ENCODE assay signal across 1 cellular context in the genomic region with DNA sequence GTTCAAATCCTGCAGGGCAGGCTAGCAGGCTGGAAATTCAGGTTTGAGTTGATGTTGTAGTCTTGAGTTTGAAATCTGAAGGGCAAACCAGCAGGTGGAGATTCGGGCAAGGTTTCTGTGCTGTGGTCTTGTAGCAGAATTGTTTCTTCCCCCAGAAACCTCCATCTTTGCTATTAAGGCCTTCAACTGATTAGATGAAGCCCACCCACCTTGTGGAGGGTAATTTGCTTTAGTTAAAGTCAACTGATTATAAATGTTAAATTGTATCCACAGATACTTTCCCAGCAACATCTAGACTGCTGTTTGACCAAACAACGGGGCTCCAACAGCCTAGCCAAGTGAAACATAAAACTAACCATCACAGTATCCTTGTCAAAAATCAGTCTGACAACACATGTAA.
TF ChIP-seq lines count a peak whose summit lies in the region.

No MANE protein-coding gene starts in this region.

TF ChIP-seq in HEK293, 187 proteins besides CTCF, POLR2A, EP300 and RAD21:
- TF ChIP-seq, protein P1, sequence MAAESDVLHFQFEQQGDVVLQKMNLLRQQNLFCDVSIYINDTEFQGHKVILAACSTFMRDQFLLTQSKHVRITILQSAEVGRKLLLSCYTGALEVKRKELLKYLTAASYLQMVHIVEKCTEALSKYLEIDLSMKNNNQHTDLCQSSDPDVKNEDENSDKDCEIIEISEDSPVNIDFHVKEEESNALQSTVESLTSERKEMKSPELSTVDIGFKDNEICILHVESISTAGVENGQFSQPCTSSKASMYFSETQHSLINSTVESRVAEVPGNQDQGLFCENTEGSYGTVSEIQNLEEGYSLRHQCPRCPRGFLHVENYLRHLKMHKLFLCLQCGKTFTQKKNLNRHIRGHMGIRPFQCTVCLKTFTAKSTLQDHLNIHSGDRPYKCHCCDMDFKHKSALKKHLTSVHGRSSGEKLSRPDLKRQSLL (tag by site-specific recombination; IDR thresholded peaks at IDR 0.05) = no peak
- TF ChIP-seq, protein P2, sequence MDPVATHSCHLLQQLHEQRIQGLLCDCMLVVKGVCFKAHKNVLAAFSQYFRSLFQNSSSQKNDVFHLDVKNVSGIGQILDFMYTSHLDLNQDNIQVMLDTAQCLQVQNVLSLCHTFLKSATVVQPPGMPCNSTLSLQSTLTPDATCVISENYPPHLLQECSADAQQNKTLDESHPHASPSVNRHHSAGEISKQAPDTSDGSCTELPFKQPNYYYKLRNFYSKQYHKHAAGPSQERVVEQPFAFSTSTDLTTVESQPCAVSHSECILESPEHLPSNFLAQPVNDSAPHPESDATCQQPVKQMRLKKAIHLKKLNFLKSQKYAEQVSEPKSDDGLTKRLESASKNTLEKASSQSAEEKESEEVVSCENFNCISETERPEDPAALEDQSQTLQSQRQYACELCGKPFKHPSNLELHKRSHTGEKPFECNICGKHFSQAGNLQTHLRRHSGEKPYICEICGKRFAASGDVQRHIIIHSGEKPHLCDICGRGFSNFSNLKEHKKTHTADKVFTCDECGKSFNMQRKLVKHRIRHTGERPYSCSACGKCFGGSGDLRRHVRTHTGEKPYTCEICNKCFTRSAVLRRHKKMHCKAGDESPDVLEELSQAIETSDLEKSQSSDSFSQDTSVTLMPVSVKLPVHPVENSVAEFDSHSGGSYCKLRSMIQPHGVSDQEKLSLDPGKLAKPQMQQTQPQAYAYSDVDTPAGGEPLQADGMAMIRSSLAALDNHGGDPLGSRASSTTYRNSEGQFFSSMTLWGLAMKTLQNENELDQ (tag by site-specific recombination; IDR thresholded peaks at IDR 0.05; ENCODE audit: low read depth) = no peak
- TF ChIP-seq ZNF157 (tag by site-specific recombination; IDR thresholded peaks at IDR 0.05) = no peak
- TF ChIP-seq, protein P3, sequence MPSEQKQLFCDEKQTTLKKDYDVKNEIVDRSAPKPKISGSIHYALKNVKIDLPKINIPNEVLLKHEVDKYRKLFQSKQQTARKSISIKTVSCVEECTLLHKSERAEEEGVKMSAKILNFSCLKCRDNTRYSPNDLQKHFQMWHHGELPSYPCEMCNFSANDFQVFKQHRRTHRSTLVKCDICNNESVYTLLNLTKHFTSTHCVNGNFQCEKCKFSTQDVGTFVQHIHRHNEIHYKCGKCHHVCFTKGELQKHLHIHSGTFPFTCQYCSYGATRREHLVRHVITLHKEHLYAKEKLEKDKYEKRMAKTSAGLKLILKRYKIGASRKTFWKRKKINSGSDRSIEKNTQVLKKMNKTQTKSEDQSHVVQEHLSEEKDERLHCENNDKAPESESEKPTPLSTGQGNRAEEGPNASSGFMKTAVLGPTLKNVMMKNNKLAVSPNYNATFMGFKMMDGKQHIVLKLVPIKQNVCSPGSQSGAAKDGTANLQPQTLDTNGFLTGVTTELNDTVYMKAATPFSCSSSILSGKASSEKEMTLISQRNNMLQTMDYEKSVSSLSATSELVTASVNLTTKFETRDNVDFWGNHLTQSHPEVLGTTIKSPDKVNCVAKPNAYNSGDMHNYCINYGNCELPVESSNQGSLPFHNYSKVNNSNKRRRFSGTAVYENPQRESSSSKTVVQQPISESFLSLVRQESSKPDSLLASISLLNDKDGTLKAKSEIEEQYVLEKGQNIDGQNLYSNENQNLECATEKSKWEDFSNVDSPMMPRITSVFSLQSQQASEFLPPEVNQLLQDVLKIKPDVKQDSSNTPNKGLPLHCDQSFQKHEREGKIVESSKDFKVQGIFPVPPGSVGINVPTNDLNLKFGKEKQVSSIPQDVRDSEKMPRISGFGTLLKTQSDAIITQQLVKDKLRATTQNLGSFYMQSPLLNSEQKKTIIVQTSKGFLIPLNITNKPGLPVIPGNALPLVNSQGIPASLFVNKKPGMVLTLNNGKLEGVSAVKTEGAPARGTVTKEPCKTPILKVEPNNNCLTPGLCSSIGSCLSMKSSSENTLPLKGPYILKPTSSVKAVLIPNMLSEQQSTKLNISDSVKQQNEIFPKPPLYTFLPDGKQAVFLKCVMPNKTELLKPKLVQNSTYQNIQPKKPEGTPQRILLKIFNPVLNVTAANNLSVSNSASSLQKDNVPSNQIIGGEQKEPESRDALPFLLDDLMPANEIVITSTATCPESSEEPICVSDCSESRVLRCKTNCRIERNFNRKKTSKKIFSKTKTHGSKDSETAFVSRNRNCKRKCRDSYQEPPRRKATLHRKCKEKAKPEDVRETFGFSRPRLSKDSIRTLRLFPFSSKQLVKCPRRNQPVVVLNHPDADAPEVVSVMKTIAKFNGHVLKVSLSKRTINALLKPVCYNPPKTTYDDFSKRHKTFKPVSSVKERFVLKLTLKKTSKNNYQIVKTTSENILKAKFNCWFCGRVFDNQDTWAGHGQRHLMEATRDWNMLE (tag by site-specific recombination; conservative IDR thresholded peaks at IDR 0.05; ENCODE audit: low read depth) = no peak
- no peak for TF ChIP-seq ZBTB8A (tag by site-specific recombination; IDR thresholded peaks at IDR 0.05)
- no peak for TF ChIP-seq ZNF791 (tag by site-specific recombination; IDR thresholded peaks at IDR 0.05)
- peak; percentile 86 for TF ChIP-seq ZNF10 (tag by site-specific recombination; IDR thresholded peaks at IDR 0.05)
